8 cellular contexts compared by ENCODE assay signal in genomic region chrX:130902783-130903613, GRCh38. TPM values are rescaled to one million over a fixed set of nuclear protein-coding genes. Genes with fewer than 3 reads are reported as not detected.
DNase-seq lines count a peak whose midpoint lies in the region; ATAC-seq and TF ChIP-seq lines count a peak whose summit lies in the region.

TSS of gene ENOX2 (minus strand) at chrX:130903209. CDS start at chrX:130703216, 199,993 bp downstream.

- no peaks in the 10 kb centered on the region for H3K27me3 ChIP-seq in gastroesophageal sphincter

- H3K27ac ChIP-seq in gastroesophageal sphincter, result peak within 1 kb of the TSS; percentile 59 to 88 (median 85)

- no peak for TF ChIP-seq EP300 in gastroesophageal sphincter (IDR thresholded peaks at IDR 0.05)

- CTCF ChIA-PET in HEK293T (lab: Yijun Ruan, JAX), result interaction anchor here (1.5 kb wide), 1 partner anchor 14 kb away, joined by 12 read pairs; no protein-coding TSS in a partner anchor

- H3K36me3 ChIP-seq in gastroesophageal sphincter, result no peaks in the 10 kb centered on the region

- TF ChIP-seq CTCF in gastroesophageal sphincter (IDR thresholded peaks at IDR 0.05), result peak in 2 of 4 experiments; percentile 24 to 29

- 0 to 40% methylated on average over 2 to 4 of the region's 50 CpGs for WGBS in gastroesophageal sphincter (ENCODE audit: low coverage in 1 of 2), 2 donors

- H3K4me1 ChIP-seq in gastroesophageal sphincter, result peaks cover 0 to 6% (median 0%) of the 10 kb centered on the region in 3 donors

- peak within 1 kb of the TSS; percentile 68 to 97 for H3K4me3 ChIP-seq in gastroesophageal sphincter

- in situ Hi-C loops in SK-MEL-5 (cut with HindIII; ENCODE audit: low pct_unique_long_range_greater_than_20kb, low sequenced_read_pairs), result no loop called here

- ATAC-seq in gastroesophageal sphincter, result peak; percentile 99

- no peaks in the 10 kb centered on the region for H3K9me3 ChIP-seq in gastroesophageal sphincter

- TF ChIP-seq POLR2A in gastroesophageal sphincter (IDR thresholded peaks at IDR 0.05), result peak; percentile 49 to 60

- POLR2A ChIA-PET in HEK293T (lab: Yijun Ruan, JAX), result interaction anchor here (0.7 kb wide), 1 partner anchor 13 kb away, joined by 3 read pairs; no protein-coding TSS in a partner anchor

- DNase-seq in GF-D8 (lab: John Stamatoyannopoulos, UW) (peak; percentile 91), HEK293T (ENCODE audit: extremely low spot score) (peak; percentile 92), MV-4-11 (lab: John Stamatoyannopoulos, UW) (peak; percentile 95), SK-MEL-5 (ENCODE audit: low read depth, low spot score) (peak; percentile 98), non-pigmented ciliary epithelial cell (ENCODE audit: low read depth) (peak; percentile 82), superior temporal gyrus (ENCODE audit: extremely low spot score) (peak; percentile 96)
- peak; percentile 82 for DNase-seq in activated naive CD4-positive, alpha-beta T cell treated with Interleukin-2 at 50 U/mL for 16 hours

TF ChIP-seq in HEK293T, 16 proteins besides CTCF, POLR2A, EP300 and RAD21:
- no peak for TF ChIP-seq TARDBP (IDR thresholded peaks at IDR 0.05)
- peak; percentile 60; the same call in 1 of the 2 replicates for TF ChIP-seq SUZ12 (IDR thresholded peaks at IDR 0.05)
- peak; percentile 84 for TF ChIP-seq PKNOX1 (IDR thresholded peaks at IDR 0.05)
- TF ChIP-seq LEF1 (IDR thresholded peaks at IDR 0.05; ENCODE audit: borderline replicate concordance), result no peak
- TF ChIP-seq L3MBTL2 (conservative IDR thresholded peaks at IDR 0.05), result peak; percentile 92
- no peak for TF ChIP-seq FOXA1 (IDR thresholded peaks at IDR 0.05)
- no peak for TF ChIP-seq ARNT (IDR thresholded peaks at IDR 0.05)
- peak; percentile 92 for TF ChIP-seq FOXK2 (IDR thresholded peaks at IDR 0.05)
- no peak for TF ChIP-seq BHLHE40 (IDR thresholded peaks at IDR 0.05; ENCODE audit: borderline replicate concordance)
- TF ChIP-seq HDGF (IDR thresholded peaks at IDR 0.05; ENCODE audit: borderline replicate concordance), result no peak
- no peak for TF ChIP-seq SP1 (IDR thresholded peaks at IDR 0.05)
- TF ChIP-seq CTBP1 (IDR thresholded peaks at IDR 0.05; ENCODE audit: borderline replicate concordance), result no peak
- TF ChIP-seq FOXM1 (IDR thresholded peaks at IDR 0.05; ENCODE audit: borderline replicate concordance), result no peak
- peak; percentile 90 for TF ChIP-seq ELF4 (IDR thresholded peaks at IDR 0.05)
- TF ChIP-seq ZNF384 (IDR thresholded peaks at IDR 0.05), result peak; percentile 93
- TF ChIP-seq NFRKB (IDR thresholded peaks at IDR 0.05), result no peak
TF ChIP-seq in HEK293T: peak in this region for 6.

RNA-seq across cellular contexts. Expression of gene ENOX2, which starts in this region (rescaled TPM):
- total RNA-seq in SK-MEL-5 (2014; rRNA removed; shearing (Covaris generic)), result 27.7 and 28.8 TPM in 2 replicates
- 23.1 and 30.5 TPM in 2 replicates for polyA plus RNA-seq in SK-MEL-5 (2015; cell fraction: cytosol; rRNA removed)
- polyA plus RNA-seq in SK-MEL-5 (2015; cell fraction: nucleus; rRNA removed), result 9.9 and 10.6 TPM in 2 replicates
- 10 to 100 TPM in 3 of 4 donors, 1 to 10 TPM in 1; 9.3 to 20.7 (median 15.4) TPM for total RNA-seq in gastroesophageal sphincter

Comparison
In these comparisons a context has a peak if more than half of its experiments do, and no peak if none do; other contexts are left out.
1. Peak in every context shown above with its lines: DNase-seq, ATAC-seq, H3K4me3 ChIP-seq and H3K27ac ChIP-seq.